ENCODE assay signal across 1 cellular context in genomic region chr12:2963154-2963759, GRCh38.
TF ChIP-seq lines count a peak whose summit lies in the region.

No MANE protein-coding gene starts in this region.

TF ChIP-seq in HepG2, 621 proteins besides CTCF, POLR2A, EP300 and RAD21 (continued from another document and continues in another):
- TF ChIP-seq ARID5B (CRISPR knock-in tag; IDR thresholded peaks at IDR 0.05) = peak; percentile 86
- TF ChIP-seq ZNF180 (CRISPR knock-in tag; IDR thresholded peaks at IDR 0.05; ENCODE audit: borderline replicate concordance, low read depth) = no peak
- TF ChIP-seq HMGA1 (CRISPR knock-in tag; conservative IDR thresholded peaks at IDR 0.05) = no peak
- peak; percentile 13; the same call in 1 of the 2 replicates for TF ChIP-seq ZNF691 (CRISPR knock-in tag; IDR thresholded peaks at IDR 0.05; ENCODE audit: borderline replicate concordance, low read depth)
- no peak for TF ChIP-seq PBX3 (CRISPR knock-in tag; IDR thresholded peaks at IDR 0.05; ENCODE audit: borderline replicate concordance)
- no peak for TF ChIP-seq ZNF850 (CRISPR knock-in tag; conservative IDR thresholded peaks at IDR 0.05)
- peak; percentile 63; the same call in 1 of the 2 replicates for TF ChIP-seq SIN3A (IDR thresholded peaks at IDR 0.05; ENCODE audit: borderline replicate concordance, low read depth, low read length)
- TF ChIP-seq TCF7L2 (IDR thresholded peaks at IDR 0.05; ENCODE audit: low read depth, low read length) = no peak
- TF ChIP-seq SALL1 (CRISPR knock-in tag; IDR thresholded peaks at IDR 0.05) = peak; percentile 80
- peak; percentile 91 for TF ChIP-seq ZNF644 (CRISPR knock-in tag; IDR thresholded peaks at IDR 0.05; ENCODE audit: low read depth)
- TF ChIP-seq ZNF318 (CRISPR knock-in tag; IDR thresholded peaks at IDR 0.05) = no peak
- TF ChIP-seq GABPA (IDR thresholded peaks at IDR 0.05; ENCODE audit: low read depth, low read length) = no peak
- TF ChIP-seq GABPA (CRISPR knock-in tag; IDR thresholded peaks at IDR 0.05; ENCODE audit: low read depth) = peak; percentile 42; the same call in 1 of the 2 replicates
- no peak for TF ChIP-seq PLSCR1 (CRISPR knock-in tag; IDR thresholded peaks at IDR 0.05; ENCODE audit: borderline replicate concordance)
- TF ChIP-seq ZHX1 (CRISPR knock-in tag; IDR thresholded peaks at IDR 0.05; ENCODE audit: low read depth) = no peak
- no peak for TF ChIP-seq ZNF580 (CRISPR knock-in tag; IDR thresholded peaks at IDR 0.05; ENCODE audit: borderline replicate concordance, low read depth)
- no peak for TF ChIP-seq ZNF7 (CRISPR knock-in tag; IDR thresholded peaks at IDR 0.05)
- peak; percentile 38; the same call in 1 of the 2 replicates for TF ChIP-seq ZNF556 (CRISPR knock-in tag; IDR thresholded peaks at IDR 0.05; ENCODE audit: borderline replicate concordance)
- TF ChIP-seq ZNF563 (CRISPR knock-in tag; IDR thresholded peaks at IDR 0.05) = no peak
- no peak for TF ChIP-seq TAF15 (IDR thresholded peaks at IDR 0.05; ENCODE audit: low read depth, low read length, poor library complexity, severe bottlenecking)
- TF ChIP-seq KLF11 (CRISPR knock-in tag; IDR thresholded peaks at IDR 0.05) = no peak
- no peak for TF ChIP-seq CC2D1A (CRISPR knock-in tag; IDR thresholded peaks at IDR 0.05)
- TF ChIP-seq ZFY (CRISPR knock-in tag; IDR thresholded peaks at IDR 0.05) = no peak
- 0 out of 2 replicates have a peak, but pooled peaks have one; percentile 51 for TF ChIP-seq ZNF138 (CRISPR knock-in tag; IDR thresholded peaks at IDR 0.05; ENCODE audit: low read depth)
- TF ChIP-seq PCBP1 (IDR thresholded peaks at IDR 0.05; ENCODE audit: borderline replicate concordance, low read depth, low read length) = no peak
- no peak for TF ChIP-seq ZBTB49 (CRISPR knock-in tag; IDR thresholded peaks at IDR 0.05; ENCODE audit: borderline replicate concordance)
- TF ChIP-seq KLF9 (CRISPR knock-in tag; IDR thresholded peaks at IDR 0.05; ENCODE audit: low read depth) = no peak
- TF ChIP-seq ZIK1 (CRISPR knock-in tag; IDR thresholded peaks at IDR 0.05; ENCODE audit: borderline replicate concordance, low read depth) = 0 out of 2 replicates have a peak, but pooled peaks have one; percentile 26
- TF ChIP-seq FOXJ3 (CRISPR knock-in tag; IDR thresholded peaks at IDR 0.05; ENCODE audit: borderline replicate concordance) = no peak
- TF ChIP-seq MED13 (CRISPR knock-in tag; IDR thresholded peaks at IDR 0.05) = no peak
- peak; percentile 60 for TF ChIP-seq ELF3 (CRISPR knock-in tag; IDR thresholded peaks at IDR 0.05)
- no peak for TF ChIP-seq ZNF329 (CRISPR knock-in tag; IDR thresholded peaks at IDR 0.05; ENCODE audit: low read depth)
- no peak for TF ChIP-seq ZBTB20 (CRISPR knock-in tag; IDR thresholded peaks at IDR 0.05; ENCODE audit: borderline replicate concordance, low read depth)
- 0 out of 2 replicates have a peak, but pooled peaks have one; percentile 64 for TF ChIP-seq ZNF605 (CRISPR knock-in tag; IDR thresholded peaks at IDR 0.05)
- TF ChIP-seq NFRKB (IDR thresholded peaks at IDR 0.05) = no peak
- no peak for TF ChIP-seq GPBP1L1 (CRISPR knock-in tag; IDR thresholded peaks at IDR 0.05)
